8 cellular contexts compared by ENCODE assay signal in the genomic region with DNA sequence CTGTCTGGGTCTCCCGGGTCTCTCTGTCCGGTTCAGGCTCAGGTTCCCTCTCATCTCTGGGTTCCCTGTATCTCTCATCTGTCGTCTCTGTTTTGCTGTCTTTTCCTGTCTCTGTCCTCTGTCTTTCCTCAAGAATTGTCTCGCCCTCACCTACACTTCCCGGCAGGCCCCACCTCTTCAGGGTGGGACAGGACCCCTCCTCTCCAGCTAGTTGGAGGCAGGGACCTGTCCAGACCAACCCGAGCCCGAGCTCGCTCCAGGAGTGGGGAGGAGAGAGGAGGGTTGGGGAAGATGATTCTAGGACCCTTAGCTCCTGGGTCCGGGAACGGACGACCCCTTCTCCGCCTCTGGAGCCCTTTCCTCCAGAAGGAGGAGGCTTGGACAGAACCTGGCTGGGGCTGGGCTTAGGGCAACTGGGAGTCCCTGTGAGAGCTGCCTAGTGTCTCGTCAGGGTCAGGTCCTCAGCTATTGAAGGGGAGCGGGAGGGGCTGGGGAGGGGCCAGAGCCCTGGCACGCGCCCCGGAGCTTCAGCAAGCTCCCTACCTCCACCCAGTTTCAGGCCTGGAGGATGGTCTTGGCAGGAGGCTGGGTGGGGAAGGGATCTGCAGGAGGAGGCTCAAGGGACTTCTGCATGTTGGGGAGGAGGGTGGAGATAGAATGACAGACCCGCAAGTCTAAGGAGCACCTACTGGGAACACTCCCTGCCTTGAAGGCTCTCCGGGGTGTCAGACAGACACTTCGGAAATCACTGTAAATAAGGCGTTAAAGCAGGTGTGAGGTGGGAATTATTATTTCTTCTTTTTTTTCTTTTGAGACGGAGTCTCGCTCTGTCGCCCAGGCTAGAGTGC. TPM values are rescaled to one million over a fixed set of nuclear protein-coding genes. Genes with fewer than 3 reads are reported as not detected.
DNase-seq lines count a peak whose midpoint lies in the region; FAIRE-seq and TF ChIP-seq lines count a peak whose summit lies in the region.

No MANE protein-coding gene starts in this region.

- TF ChIP-seq CTCF in hepatocyte (IDR thresholded peaks at IDR 0.05; ENCODE audit: poor library complexity): no peak

- DNase-seq in activated T-cell treated with anti-CD3 and anti-CD28 coated beads, Interleukin-2, amount 50 U/mL, for 24 hours: no peak
- no peak for DNase-seq in activated T-cell treated with anti-CD3 and anti-CD28 coated beads for 4 hours
- no peak for DNase-seq in activated T-helper 2 cell treated with anti-CD3 and anti-CD28 coated beads, Interferon-gamma antibody, Interleukin-2, Interleukin-4, amounts not matched to agents 10 μg/mL and 5 μg/mL and 100 μg/mL, durations not matched to agents 14 hours and 24 hours and 36 hours (ENCODE audit: low spot score)
- DNase-seq in hepatocyte (ENCODE audit: low spot score): peak; percentile 66
- peak; percentile 26 for DNase-seq in small intestine
- no peak for DNase-seq in CD1c-positive myeloid dendritic cell (ENCODE audit: extremely low spot score)
- no peak for DNase-seq in activated CD4-positive, CD25-positive, alpha-beta regulatory T cell treated with anti-CD3 and anti-CD28 coated beads, Interleukin-2, amount 50 U/mL, for 72 hours
- DNase-seq in SW480 (ENCODE audit: low spot score): no peak

- no peaks in the 10 kb centered on the region for H3K27me3 ChIP-seq in hepatocyte
- no peaks in the 10 kb centered on the region for H3K27me3 ChIP-seq in small intestine (ENCODE audit: control insufficient read depth in 2 of 2, insufficient read depth in 2 of 2, low read length in 2 of 2)

- no peaks in the 10 kb centered on the region for H4K20me1 ChIP-seq in hepatocyte (ENCODE audit: insufficient read depth, poor library complexity, severe bottlenecking)

- H3K36me3 Mint-ChIP-seq in activated T-cell treated with anti-CD3 and anti-CD28 coated beads, Interleukin-2, amount 50 U/mL, for 24 hours (ENCODE audit: low read depth): peaks cover 8% of the 10 kb centered on the region
- no peaks in the 10 kb centered on the region for H3K36me3 Mint-ChIP-seq in activated T-helper 2 cell treated with anti-CD3 and anti-CD28 coated beads, Interferon-gamma antibody, Interleukin-2, Interleukin-4, amounts not matched to agents 10 μg/mL and 5 μg/mL and 100 μg/mL, durations not matched to agents 14 hours and 24 hours and 36 hours (ENCODE audit: low read depth)

- H3K4me3 ChIP-seq in hepatocyte: peak overlapping the region; percentile 53
- H3K4me3 ChIP-seq in small intestine (ENCODE audit: low read depth in 1 of 2, low read length in 2 of 2): peak overlapping the region; percentile 76 to 83

- 27% methylated on average over 22 of the region's 24 CpGs for WGBS in hepatocyte (ENCODE audit: low lambda C conversion rate, missing lambda C conversion rate)
- WGBS in small intestine, 3 donors: 28 to 43% (median 38%) methylated on average over 24 of the region's 24 CpGs

- H3K36me3 ChIP-seq in hepatocyte (replicated peaks; ENCODE audit: insufficient read depth, low read depth) (no peaks in the 10 kb centered on the region), small intestine (ENCODE audit: control insufficient read depth in 2 of 2, insufficient read depth in 2 of 2, low read length in 2 of 2) (no peaks in the 10 kb centered on the region)

- peak overlapping the region; percentile 87 for H3K4me3 Mint-ChIP-seq in activated T-cell treated with anti-CD3 and anti-CD28 coated beads, Interleukin-2, amount 50 U/mL, for 24 hours
- H3K4me3 Mint-ChIP-seq in activated T-helper 2 cell treated with anti-CD3 and anti-CD28 coated beads, Interferon-gamma antibody, Interleukin-2, Interleukin-4, amounts not matched to agents 10 μg/mL and 5 μg/mL and 100 μg/mL, durations not matched to agents 14 hours and 24 hours and 36 hours (ENCODE audit: low read depth): peak overlapping the region; percentile 96

- H3K27ac ChIP-seq in hepatocyte (peak overlapping the region; percentile 81), small intestine (ENCODE audit: low read depth in 1 of 2, low read length in 1 of 2) (peak overlapping the region in 1 of 2 donors; percentile 8)

- peak overlapping the region; percentile 96 for H3K4me2 ChIP-seq in hepatocyte

- H2AFZ ChIP-seq in hepatocyte: peak overlapping the region; percentile 93

- H3K4me1 Mint-ChIP-seq in activated T-cell treated with anti-CD3 and anti-CD28 coated beads, Interleukin-2, amount 50 U/mL, for 24 hours (ENCODE audit: low read depth): peaks cover 56% of the 10 kb centered on the region
- H3K4me1 Mint-ChIP-seq in activated T-helper 2 cell treated with anti-CD3 and anti-CD28 coated beads, Interferon-gamma antibody, Interleukin-2, Interleukin-4, amounts not matched to agents 10 μg/mL and 5 μg/mL and 100 μg/mL, durations not matched to agents 14 hours and 24 hours and 36 hours (ENCODE audit: low read depth): peaks cover 42% of the 10 kb centered on the region

- FAIRE-seq in small intestine (lab: Jason Lieb, UNC): no peak

- H3K27ac Mint-ChIP-seq in activated T-cell treated with anti-CD3 and anti-CD28 coated beads, Interleukin-2, amount 50 U/mL, for 24 hours: peak overlapping the region; percentile 91
- peak overlapping the region; percentile 92 for H3K27ac Mint-ChIP-seq in activated T-helper 2 cell treated with anti-CD3 and anti-CD28 coated beads, Interferon-gamma antibody, Interleukin-2, Interleukin-4, amounts not matched to agents 10 μg/mL and 5 μg/mL and 100 μg/mL, durations not matched to agents 14 hours and 24 hours and 36 hours

- no peaks in the 10 kb centered on the region for H3K9me3 Mint-ChIP-seq in activated T-cell treated with anti-CD3 and anti-CD28 coated beads, Interleukin-2, amount 50 U/mL, for 24 hours
- H3K9me3 Mint-ChIP-seq in activated T-helper 2 cell treated with anti-CD3 and anti-CD28 coated beads, Interferon-gamma antibody, Interleukin-2, Interleukin-4, amounts not matched to agents 10 μg/mL and 5 μg/mL and 100 μg/mL, durations not matched to agents 14 hours and 24 hours and 36 hours: no peaks in the 10 kb centered on the region

- no peaks in the 10 kb centered on the region for H3K9me2 ChIP-seq in hepatocyte (replicated peaks; ENCODE audit: insufficient read depth)

- peaks cover 11% of the 10 kb centered on the region for H3K79me2 ChIP-seq in hepatocyte

- H3K4me1 ChIP-seq in hepatocyte (ENCODE audit: insufficient read depth) (peaks cover 16% of the 10 kb centered on the region), small intestine (ENCODE audit: control insufficient read depth in 2 of 2, insufficient read depth in 1 of 2, low read depth in 1 of 2, low read length in 1 of 2) (peaks cover 6% of the 10 kb centered on the region in 2 donors)

- intact Hi-C loops in activated T-helper 2 cell treated with anti-CD3 and anti-CD28 coated beads, Interferon-gamma antibody, Interleukin-2, Interleukin-4, amounts not matched to agents 10 μg/mL and 5 μg/mL and 100 μg/mL, durations not matched to agents 14 hours and 24 hours and 36 hours (cut with micrococcal nuclease): loop anchor here (1.0 to 5.0 kb wide), 2 partner anchors 26 to 246 kb away; partner anchors contain the start of genes EPB41 and TAF12

- no peaks in the 10 kb centered on the region for H3K27me3 Mint-ChIP-seq in activated T-cell treated with anti-CD3 and anti-CD28 coated beads, Interleukin-2, amount 50 U/mL, for 24 hours
- no peaks in the 10 kb centered on the region for H3K27me3 Mint-ChIP-seq in activated T-helper 2 cell treated with anti-CD3 and anti-CD28 coated beads, Interferon-gamma antibody, Interleukin-2, Interleukin-4, amounts not matched to agents 10 μg/mL and 5 μg/mL and 100 μg/mL, durations not matched to agents 14 hours and 24 hours and 36 hours (ENCODE audit: low read depth)

- H3K9me3 ChIP-seq in hepatocyte (ENCODE audit: low read depth) (no peaks in the 10 kb centered on the region), small intestine (ENCODE audit: control insufficient read depth, low read depth) (no peaks in the 10 kb centered on the region)

RNA-seq across cellular contexts. Expression of gene EPB41, which starts 26.3 kb away (rescaled TPM):
- 62.6 and 68.0 TPM in 2 replicates for total RNA-seq in activated T-helper 2 cell treated with anti-CD3 and anti-CD28 coated beads, Interferon-gamma antibody, Interleukin-2, Interleukin-4, amounts not matched to agents 10 μg/mL and 5 μg/mL and 100 μg/mL, durations not matched to agents 14 hours and 24 hours and 36 hours
- 51.7 and 60.8 TPM in 2 replicates for total RNA-seq in hepatocyte
- polyA plus RNA-seq in hepatocyte (13.2 and 20.5 TPM in 2 replicates), small intestine (10 to 100 TPM; 14.9 to 21.5 (median 19.5) TPM)

Comparison
In these comparisons a context has a peak if more than half of its experiments do, and no peak if none do; other contexts are left out.
1. DNase-seq: peak in hepatocyte (single experiment) and small intestine (single experiment); none in activated T-cell treated with anti-CD3 and anti-CD28 coated beads, Interleukin-2, amount 50 U/mL, for 24 hours (single experiment), activated T-cell treated with anti-CD3 and anti-CD28 coated beads for 4 hours (single experiment), activated T-helper 2 cell treated with anti-CD3 and anti-CD28 coated beads, Interferon-gamma antibody, Interleukin-2, Interleukin-4, amounts not matched to agents 10 μg/mL and 5 μg/mL and 100 μg/mL, durations not matched to agents 14 hours and 24 hours and 36 hours (single experiment), CD1c-positive myeloid dendritic cell (single experiment), activated CD4-positive, CD25-positive, alpha-beta regulatory T cell treated with anti-CD3 and anti-CD28 coated beads, Interleukin-2, amount 50 U/mL, for 72 hours (single experiment) and SW480 (single experiment).